8 cellular contexts compared by ENCODE assay signal in the genomic region with DNA sequence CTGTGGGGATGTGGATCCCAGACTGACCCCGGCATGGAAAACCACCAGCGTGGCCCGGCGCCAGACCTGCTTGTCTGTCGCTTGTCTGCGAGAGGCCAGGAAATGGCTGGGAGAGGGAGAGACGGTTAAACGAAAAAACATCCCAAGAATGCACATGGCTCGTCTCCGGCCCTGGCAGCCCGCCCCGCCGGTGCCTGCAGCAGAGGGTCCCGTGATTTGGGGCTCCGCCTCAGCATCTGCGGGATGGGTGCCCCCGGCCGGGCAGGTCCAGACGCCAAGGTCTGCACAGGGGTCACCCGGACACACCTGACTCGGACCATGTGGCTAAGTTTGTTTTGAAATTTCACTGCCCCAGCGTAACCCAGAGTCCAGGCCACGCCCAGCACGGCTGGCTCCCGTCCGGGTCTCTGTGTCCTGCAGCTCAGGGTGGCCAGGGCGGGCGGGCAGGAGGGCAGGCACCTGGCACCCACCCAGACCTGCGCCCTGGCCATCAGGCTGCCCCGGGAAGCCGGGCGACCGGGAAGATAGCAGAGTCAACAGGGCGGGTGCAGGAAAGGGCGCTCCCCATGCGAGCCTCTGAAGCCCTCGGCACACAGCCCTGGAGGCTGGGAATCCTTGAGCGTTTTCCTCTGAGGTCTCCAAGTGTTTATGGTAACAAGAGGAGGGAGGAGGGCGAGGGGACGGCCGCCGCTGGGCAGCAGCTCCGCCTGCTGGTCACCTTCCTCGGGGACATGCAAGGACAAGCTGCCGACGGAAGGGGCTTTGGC.
DNase-seq lines count a peak whose midpoint lies in the region; ATAC-seq and TF ChIP-seq lines count a peak whose summit lies in the region.

No MANE protein-coding gene starts in this region.

- ATAC-seq in foreskin keratinocyte, result peak; percentile 29
- no peak for ATAC-seq in GM21515 (IDR thresholded peaks at IDR 0.05; ENCODE audit: unreplicated experiment)

- H3K4me3 ChIP-seq in SJSA1 (peak overlapping the region; percentile 41), stomach smooth muscle (ENCODE audit: low read length in 2 of 2) (peak overlapping the region; percentile 76 to 79)

- peak overlapping the region; percentile 80 for H3K27ac ChIP-seq in SJSA1
- H3K27ac ChIP-seq in foreskin keratinocyte, result no peak overlapping the region
- H3K27ac ChIP-seq in stomach smooth muscle (ENCODE audit: low read length), result peak overlapping the region; percentile 70

- peaks cover 8% of the 10 kb centered on the region for H3K9me3 Mint-ChIP-seq in activated naive CD4-positive, alpha-beta T cell treated with anti-CD3 and anti-CD28 coated beads, Interleukin-2, amount 10 ng/mL, durations not matched to agents 7 days and 5 days
- H3K9me3 Mint-ChIP-seq in nephron progenitor cell, result peaks cover 27% of the 10 kb centered on the region

- peaks cover 48% of the 10 kb centered on the region for H3K27me3 Mint-ChIP-seq in activated naive CD4-positive, alpha-beta T cell treated with anti-CD3 and anti-CD28 coated beads, Interleukin-2, amount 10 ng/mL, durations not matched to agents 7 days and 5 days
- peaks cover 7% of the 10 kb centered on the region for H3K27me3 Mint-ChIP-seq in nephron progenitor cell (ENCODE audit: low read depth, poor library complexity)

- H3K4me3 Mint-ChIP-seq in activated naive CD4-positive, alpha-beta T cell treated with anti-CD3 and anti-CD28 coated beads, Interleukin-2, amount 10 ng/mL, durations not matched to agents 7 days and 5 days, result peak overlapping the region; percentile 33
- peak overlapping the region; percentile 72 for H3K4me3 Mint-ChIP-seq in nephron progenitor cell

- peak overlapping the region; percentile 55 to 75 for H3K9ac ChIP-seq in stomach smooth muscle (ENCODE audit: low read length in 2 of 2)

- TF ChIP-seq CTCF in foreskin keratinocyte (conservative IDR thresholded peaks at IDR 0.05) (peak; percentile 78), nephron progenitor cell (IDR thresholded peaks at IDR 0.05) (peak; percentile 85)

- peaks cover 12% of the 10 kb centered on the region; the same call in 1 of the 2 replicates for H3K9me3 ChIP-seq in SJSA1 (replicated peaks)
- no peaks in the 10 kb centered on the region for H3K9me3 ChIP-seq in stomach smooth muscle (ENCODE audit: control insufficient read depth in 2 of 2, low read length in 2 of 2)

- CTCF ChIA-PET in activated naive CD4-positive, alpha-beta T cell treated with anti-CD3 and anti-CD28 coated beads, Interleukin-2, amount 10 ng/mL, durations not matched to agents 7 days and 5 days (lab: Charles Lee), result interaction anchor here (0.6 to 4.5 kb wide), 15 partner anchors 16 to 109 kb away, joined by 3 to 30 read pairs (median 3); a partner anchor contains a TSS

- peaks cover 13% of the 10 kb centered on the region for H3K4me1 Mint-ChIP-seq in activated naive CD4-positive, alpha-beta T cell treated with anti-CD3 and anti-CD28 coated beads, Interleukin-2, amount 10 ng/mL, durations not matched to agents 7 days and 5 days
- peaks cover 16% of the 10 kb centered on the region for H3K4me1 Mint-ChIP-seq in nephron progenitor cell

- peaks cover 46% of the 10 kb centered on the region for H3K4me1 ChIP-seq in SJSA1 (replicated peaks)
- H3K4me1 ChIP-seq in foreskin keratinocyte, result peaks cover 6% of the 10 kb centered on the region
- H3K4me1 ChIP-seq in stomach smooth muscle (ENCODE audit: control insufficient read depth, insufficient read depth, low read length), result peaks cover 28% of the 10 kb centered on the region

- DNase-seq in C1 segment of cervical spinal cord (lab: John Stamatoyannopoulos, UW) (peak in 12 of 14 donors; percentile 36 to 85 (median 67)), HT-29 (ENCODE audit: low spot score) (peak; percentile 85), SJSA1 (ENCODE audit: low read depth in 1 of 2, low spot score in 2 of 2) (peak; percentile 92 to 97), foreskin keratinocyte (peak in 1 of 2 donors; percentile 62), nephron progenitor cell (peak; percentile 89)
- DNase-seq in activated naive CD4-positive, alpha-beta T cell treated with anti-CD3 and anti-CD28 coated beads, Interleukin-2, amount 10 ng/mL, durations not matched to agents 7 days and 5 days, result peak; percentile 85

- no peak overlapping the region for H3K27ac Mint-ChIP-seq in activated naive CD4-positive, alpha-beta T cell treated with anti-CD3 and anti-CD28 coated beads, Interleukin-2, amount 10 ng/mL, durations not matched to agents 7 days and 5 days
- H3K27ac Mint-ChIP-seq in nephron progenitor cell, result no peak overlapping the region

- H3K27me3 ChIP-seq in SJSA1 (replicated peaks), result no peaks in the 10 kb centered on the region
- no peaks in the 10 kb centered on the region for H3K27me3 ChIP-seq in foreskin keratinocyte
- H3K27me3 ChIP-seq in stomach smooth muscle (ENCODE audit: control insufficient read depth in 1 of 2, insufficient read depth in 2 of 2, low read length in 2 of 2), result no peaks in the 10 kb centered on the region

- H3K36me3 ChIP-seq in SJSA1 (no peaks in the 10 kb centered on the region), stomach smooth muscle (ENCODE audit: control insufficient read depth in 2 of 2, insufficient read depth in 2 of 2, low read length in 2 of 2) (no peaks in the 10 kb centered on the region)

- H3K36me3 Mint-ChIP-seq in activated naive CD4-positive, alpha-beta T cell treated with anti-CD3 and anti-CD28 coated beads, Interleukin-2, amount 10 ng/mL, durations not matched to agents 7 days and 5 days, result peaks cover 2% of the 10 kb centered on the region
- peaks cover 18% of the 10 kb centered on the region for H3K36me3 Mint-ChIP-seq in nephron progenitor cell (ENCODE audit: low read depth)
